8 cellular contexts compared by ENCODE assay signal in genomic region chr12:47904647-47905312, GRCh38. TPM values are rescaled to one million over a fixed set of nuclear protein-coding genes. Genes with fewer than 3 reads are reported as not detected.
DNase-seq lines count a peak whose midpoint lies in the region; ATAC-seq and TF ChIP-seq lines count a peak whose summit lies in the region.

TSS of gene VDR (minus strand) at chr12:47904994. CDS start at chr12:47879113, 25,881 bp downstream.

- no peaks in the 10 kb centered on the region for H3K9me3 Mint-ChIP-seq in activated CD4-positive, alpha-beta T cell treated with anti-CD3 and anti-CD28 coated beads, Interleukin-2, amount 10 ng/mL, durations not matched to agents 24 days and 14 days

- H3K4me3 ChIP-seq in right lobe of liver, result peak within 1 kb of the TSS; percentile 42 to 65 (median 60)

- peaks cover 32% of the 10 kb centered on the region for H3K27me3 Mint-ChIP-seq in activated CD4-positive, alpha-beta T cell treated with anti-CD3 and anti-CD28 coated beads, Interleukin-2, amount 10 ng/mL, durations not matched to agents 24 days and 14 days

- H3K4me1 ChIP-seq in right lobe of liver, result peaks cover 0 to 6% (median 0%) of the 10 kb centered on the region in 4 donors

- in situ Hi-C loops in GM18951 (cut with MboI; ENCODE audit: low sequenced_read_pairs, unreplicated experiment), result no loop called here

- peaks cover 38% of the 10 kb centered on the region for H3K36me3 Mint-ChIP-seq in activated CD4-positive, alpha-beta T cell treated with anti-CD3 and anti-CD28 coated beads, Interleukin-2, amount 10 ng/mL, durations not matched to agents 24 days and 14 days (ENCODE audit: low read depth)

- intact Hi-C loops in activated CD4-positive, alpha-beta T cell treated with anti-CD3 and anti-CD28 coated beads, Interleukin-2, amount 10 ng/mL, durations not matched to agents 24 days and 14 days (cut with micrococcal nuclease), result loop anchor here (1.0 to 10.0 kb wide), 8 partner anchors 10 to 280 kb away; partner anchors contain the start of genes CCDC184, SENP1 and TMEM106C
- intact Hi-C loops in right lobe of liver (cut with DNase I), result no loop called here

- WGBS in right lobe of liver (ENCODE audit: insufficient coverage, low coverage, low lambda C conversion rate, missing lambda C conversion rate), result 0% methylated on average over 9 of the region's 48 CpGs

- peak within 1 kb of the TSS; percentile 95 for H3K4me3 Mint-ChIP-seq in activated CD4-positive, alpha-beta T cell treated with anti-CD3 and anti-CD28 coated beads, Interleukin-2, amount 10 ng/mL, durations not matched to agents 24 days and 14 days

- H3K27me3 ChIP-seq in right lobe of liver, result no peaks in the 10 kb centered on the region

- no peaks in the 10 kb centered on the region for H3K9me3 ChIP-seq in right lobe of liver

- no peak for TF ChIP-seq CTCF in right lobe of liver (IDR thresholded peaks at IDR 0.05)

- no peak within 1 kb of the TSS for H3K27ac ChIP-seq in right lobe of liver

- peaks cover 39% of the 10 kb centered on the region for H3K4me1 Mint-ChIP-seq in activated CD4-positive, alpha-beta T cell treated with anti-CD3 and anti-CD28 coated beads, Interleukin-2, amount 10 ng/mL, durations not matched to agents 24 days and 14 days

- H3K36me3 ChIP-seq in right lobe of liver, result no peaks in the 10 kb centered on the region

- ATAC-seq in HG03342 (IDR thresholded peaks at IDR 0.05; ENCODE audit: unreplicated experiment) (peak; percentile 57), right lobe of liver (peak; percentile 87 to 94 (median 90))

- TF ChIP-seq POLR2A in GM18951 (IDR thresholded peaks at IDR 0.05; ENCODE audit: extremely low read depth, insufficient read depth, insufficient read length) (peak; percentile 49), right lobe of liver (IDR thresholded peaks at IDR 0.05) (peak; percentile 43)

- peak; percentile 91 for DNase-seq in AG08395 (ENCODE audit: low spot score)
- peak; percentile 81 to 87 for DNase-seq in NCI-H524 (lab: John Stamatoyannopoulos, UW)
- peak; percentile 90 for DNase-seq in activated CD4-positive, alpha-beta T cell treated with anti-CD3 and anti-CD28 coated beads, Interleukin-2, amount 10 ng/mL, durations not matched to agents 24 days and 14 days
- peak; percentile 66 for DNase-seq in dermis blood vessel endothelial cell
- peak; percentile 82 to 86 (median 86) for DNase-seq in right lobe of liver
- DNase-seq in stimulated activated CD4-positive, alpha-beta T cell treated with anti-CD3 and anti-CD28 coated beads, Interleukin-4, amount 100 ng/mL, for 48 hours (ENCODE audit: low read depth in 2 of 2), result peak; percentile 62 to 69

- H3K27ac Mint-ChIP-seq in activated CD4-positive, alpha-beta T cell treated with anti-CD3 and anti-CD28 coated beads, Interleukin-2, amount 10 ng/mL, durations not matched to agents 24 days and 14 days, result peak within 1 kb of the TSS; percentile 92

RNA-seq across cellular contexts. Expression of gene VDR, which starts in this region (rescaled TPM):
- 267 and 277 TPM in 2 replicates for total RNA-seq in activated CD4-positive, alpha-beta T cell treated with anti-CD3 and anti-CD28 coated beads, Interleukin-2, amount 10 ng/mL, durations not matched to agents 24 days and 14 days
- total RNA-seq in dermis blood vessel endothelial cell (under 0.01 and 0.47 TPM in 2 replicates), right lobe of liver (1 to 10 TPM in 1 of 6 experiments, under 1 TPM in 5; 0.18 to 1.2 (median 0.39) TPM)

Comparison
In these comparisons a context has a peak if more than half of its experiments do, and no peak if none do; other contexts are left out.
1. RNA of gene VDR (total RNA-seq): 267 to 277 TPM in activated CD4-positive, alpha-beta T cell treated with anti-CD3 and anti-CD28 coated beads, Interleukin-2, amount 10 ng/mL, durations not matched to agents 24 days and 14 days; 0.18 to 1.2 TPM in right lobe of liver and under 0.01 to 0.47 TPM in dermis blood vessel endothelial cell; every median in the first group is over 100 times any median in the second.
2. Peak in DNase-seq in dermis blood vessel endothelial cell; RNA of the gene not detected or under 1 TPM.
3. Peak in every context shown above with its lines, with median percentiles within 50 percentile points of each other: DNase-seq.